Comparison of ENCODE assay signal across 28 cellular contexts in genomic region chr20:54366669-54367068, GRCh38.
"Had no signal": no experiment of that assay in that cellular context is flagged by ENCODE, and none has a peak within 500 bp of the region (broad histone marks: within the 10 kb centered on the region; RNA-seq: fewer than 3 reads in every experiment).

No MANE protein-coding gene starts in this region.

- H3K36me3 Mint-ChIP-seq: stimulated activated effector memory CD8-positive, alpha-beta T cell treated with anti-CD3 and anti-CD28 coated beads, Interleukin-12 subunit alpha, Interleukin-12 subunit beta, amount 100 ng/mL, for 72 hours; stimulated activated memory B cell treated with anti-CD40 and anti-IgM and Interleukin-4, amounts not matched to agents 10 μg/mL and 1 μg/mL and 100 μg/mL, for 72 hours; stimulated activated naive B cell treated with anti-CD40 and anti-IgM and Interleukin-4, amounts not matched to agents 10 μg/mL and 1 μg/mL and 100 μg/mL, for 72 hours; type B pancreatic cell had no signal

- H3K9me3 Mint-ChIP-seq: stimulated activated effector memory CD8-positive, alpha-beta T cell treated with anti-CD3 and anti-CD28 coated beads, Interleukin-12 subunit alpha, Interleukin-12 subunit beta, amount 100 ng/mL, for 72 hours; stimulated activated memory B cell treated with anti-CD40 and anti-IgM and Interleukin-4, amounts not matched to agents 10 μg/mL and 1 μg/mL and 100 μg/mL, for 72 hours; stimulated activated naive CD8-positive, alpha-beta T cell treated with anti-CD3 and anti-CD28 coated beads, Interleukin-15, amount 100 ng/mL, for 72 hours; stimulated activated naive CD8-positive, alpha-beta T cell treated with anti-CD3 and anti-CD28 coated beads, Interleukin-15, Interleukin-2, amounts not matched to agents 100 ng/mL and 50 ng/mL, for 24 hours; type B pancreatic cell had no signal

- H3K27ac Mint-ChIP-seq: stimulated activated effector memory CD8-positive, alpha-beta T cell treated with anti-CD3 and anti-CD28 coated beads, Interleukin-12 subunit alpha, Interleukin-12 subunit beta, amount 100 ng/mL, for 72 hours; stimulated activated memory B cell treated with anti-CD40 and anti-IgM and Interleukin-4, amounts not matched to agents 10 μg/mL and 1 μg/mL and 100 μg/mL, for 72 hours; stimulated activated naive B cell treated with anti-CD40 and anti-IgM and Interleukin-4, amounts not matched to agents 10 μg/mL and 1 μg/mL and 100 μg/mL, for 72 hours; stimulated activated naive CD8-positive, alpha-beta T cell treated with anti-CD3 and anti-CD28 coated beads, Interleukin-15, amount 100 ng/mL, for 72 hours; stimulated activated naive CD8-positive, alpha-beta T cell treated with anti-CD3 and anti-CD28 coated beads, Interleukin-15, Interleukin-2, amounts not matched to agents 100 ng/mL and 50 ng/mL, for 24 hours; type B pancreatic cell had no signal

- H3K4me3 ChIP-seq: stomach, suprapubic skin, testis, thoracic aorta, thyroid gland, tibial artery, tibial nerve, transverse colon, upper lobe of left lung, upper lobe of right lung, uterus, vagina had no signal

- H3K4me1 ChIP-seq: stomach, suprapubic skin, testis, thyroid gland, tibial artery, transverse colon, upper lobe of left lung, upper lobe of right lung, uterus, vagina had no signal

- H3K27ac ChIP-seq: stomach, suprapubic skin, testis, thoracic aorta, thyroid gland, tibial artery, tibial nerve, transverse colon, upper lobe of left lung, upper lobe of right lung, uterus, vagina had no signal

- H3K27me3 Mint-ChIP-seq: stimulated activated memory B cell treated with anti-CD40 and anti-IgM and Interleukin-4, amounts not matched to agents 10 μg/mL and 1 μg/mL and 100 μg/mL, for 72 hours had no signal

- H3K4me3 Mint-ChIP-seq: stimulated activated effector memory CD8-positive, alpha-beta T cell treated with anti-CD3 and anti-CD28 coated beads, Interleukin-12 subunit alpha, Interleukin-12 subunit beta, amount 100 ng/mL, for 72 hours; stimulated activated memory B cell treated with anti-CD40 and anti-IgM and Interleukin-4, amounts not matched to agents 10 μg/mL and 1 μg/mL and 100 μg/mL, for 72 hours; stimulated activated naive B cell treated with anti-CD40 and anti-IgM and Interleukin-4, amounts not matched to agents 10 μg/mL and 1 μg/mL and 100 μg/mL, for 72 hours; stimulated activated naive CD8-positive, alpha-beta T cell treated with anti-CD3 and anti-CD28 coated beads, Interleukin-15, amount 100 ng/mL, for 72 hours; stimulated activated naive CD8-positive, alpha-beta T cell treated with anti-CD3 and anti-CD28 coated beads, Interleukin-15, Interleukin-2, amounts not matched to agents 100 ng/mL and 50 ng/mL, for 24 hours; type B pancreatic cell had no signal

- H3K4me1 Mint-ChIP-seq: stimulated activated effector memory CD8-positive, alpha-beta T cell treated with anti-CD3 and anti-CD28 coated beads, Interleukin-12 subunit alpha, Interleukin-12 subunit beta, amount 100 ng/mL, for 72 hours; stimulated activated memory B cell treated with anti-CD40 and anti-IgM and Interleukin-4, amounts not matched to agents 10 μg/mL and 1 μg/mL and 100 μg/mL, for 72 hours; stimulated activated naive B cell treated with anti-CD40 and anti-IgM and Interleukin-4, amounts not matched to agents 10 μg/mL and 1 μg/mL and 100 μg/mL, for 72 hours; stimulated activated naive CD8-positive, alpha-beta T cell treated with anti-CD3 and anti-CD28 coated beads, Interleukin-15, amount 100 ng/mL, for 72 hours had no signal

- ATAC-seq: stimulated activated effector memory CD8-positive, alpha-beta T cell treated with anti-CD3 and anti-CD28 coated beads, Interleukin-12 subunit alpha, Interleukin-12 subunit beta, amount 100 ng/mL, for 72 hours; stimulated activated memory B cell treated with anti-CD40 and anti-IgM and Interleukin-4, amounts not matched to agents 10 μg/mL and 1 μg/mL and 100 μg/mL, for 72 hours; stimulated activated naive B cell treated with anti-CD40 and anti-IgM and Interleukin-4, amounts not matched to agents 10 μg/mL and 1 μg/mL and 100 μg/mL, for 72 hours; stimulated activated naive CD8-positive, alpha-beta T cell treated with anti-CD3 and anti-CD28 coated beads, Interleukin-15, amount 100 ng/mL, for 72 hours; stimulated activated naive CD8-positive, alpha-beta T cell treated with anti-CD3 and anti-CD28 coated beads, Interleukin-15, Interleukin-2, amounts not matched to agents 100 U/mL and 50 U/mL, for 24 hours; upper lobe of right lung had no signal

- H3K27me3 ChIP-seq: stomach, suprapubic skin, testis, thyroid gland, tibial artery, tibial nerve, transverse colon, upper lobe of left lung, upper lobe of right lung, uterus, vagina had no signal

- H3K36me3 ChIP-seq: stomach, suprapubic skin, thoracic aorta, thyroid gland, tibial artery, tibial nerve, transverse colon, upper lobe of left lung, upper lobe of right lung, uterus, vagina had no signal

- DNase-seq: stimulated activated CD4-positive, alpha-beta T cell treated with anti-CD3 and anti-CD28 coated beads, Interleukin-2, amount 100 ng/mL, for 48 hours; stimulated activated CD4-positive, alpha-beta T cell treated with anti-CD3 and anti-CD28 coated beads, Interleukin-4, amount 100 ng/mL, for 1 hour; stimulated activated CD4-positive, alpha-beta T cell treated with anti-CD3 and anti-CD28 coated beads, Interleukin-4, amount 100 ng/mL, for 24 hours; stimulated activated CD4-positive, alpha-beta T cell treated with anti-CD3 and anti-CD28 coated beads, Interleukin-4, amount 100 ng/mL, for 4 hours; stimulated activated CD8-positive, alpha-beta memory T cell treated with anti-CD3 and anti-CD28 coated beads, Interleukin-4, amount 100 ng/mL, for 48 hours; stimulated activated naive B cell treated with anti-CD40 and anti-IgM and Interleukin-4, amounts not matched to agents 10 μg/mL and 1 μg/mL and 100 μg/mL, for 72 hours; stimulated activated naive CD4-positive, alpha-beta T cell; stimulated activated naive CD4-positive, alpha-beta T cell treated with Interleukin-2 at 50 U/mL for 16 hours; stimulated activated naive CD8-positive, alpha-beta T cell treated with anti-CD3 and anti-CD28 coated beads, Interleukin-15, amount 100 ng/mL, for 72 hours; stimulated activated naive CD8-positive, alpha-beta T cell treated with anti-CD3 and anti-CD28 coated beads, Interleukin-15, Interleukin-2, amounts not matched to agents 100 U/mL and 50 U/mL, for 24 hours; stomach; substantia nigra; testis; thyroid gland; tibial artery; transverse colon; trophoblast cell; upper lobe of left lung; upper lobe of right lung; uterus had no signal
